Comparison of ENCODE assay signal across 9 cellular contexts in genomic region chr12:108724054-108724889, GRCh38. TPM values are rescaled to one million over a fixed set of nuclear protein-coding genes. Genes with fewer than 3 reads are reported as not detected.
DNase-seq lines count a peak whose midpoint lies in the region; ATAC-seq, FAIRE-seq and TF ChIP-seq lines count a peak whose summit lies in the region.
"Had no signal": no experiment of that assay in that cellular context is flagged by ENCODE, and none has a peak within 500 bp of the region (broad histone marks: within the 10 kb centered on the region; RNA-seq: fewer than 3 reads in every experiment).

No MANE protein-coding gene starts in this region.

- no peaks in the 10 kb centered on the region; the same call in 1 of the 2 replicates for H3K36me3 ChIP-seq in MM.1S (replicated peaks; ENCODE audit: insufficient read depth, low read length)
- no peaks in the 10 kb centered on the region for H3K36me3 ChIP-seq in brain microvascular endothelial cell (replicated peaks)
- no peaks in the 10 kb centered on the region for H3K36me3 ChIP-seq in mucosa of descending colon (ENCODE audit: low read depth)

- 0 out of 2 replicates have a peak, but pooled peaks cover 2% of the 10 kb centered on the region for H3F3A ChIP-seq in MM.1S (ENCODE audit: insufficient read depth, low read length)

- peak overlapping the region in 1 of 2 donors; percentile 65 for H3K4me3 Mint-ChIP-seq in CD14-positive monocyte

- in situ Hi-C loops in brain microvascular endothelial cell (cut with HindIII; ENCODE audit: low pct_ligation_motif_present, low sequenced_read_pairs), result no loop called here

- no peaks in the 10 kb centered on the region for H3K27me3 Mint-ChIP-seq in CD14-positive monocyte (ENCODE audit: low read depth in 3 of 3)

- H3K9me2 ChIP-seq in MM.1S (replicated peaks; ENCODE audit: insufficient read depth, low read length), result no peaks in the 10 kb centered on the region

- ATAC-seq in mucosa of descending colon, result peak; percentile 84

- peak overlapping the region; percentile 94 to 99 (median 98) for H3K27ac Mint-ChIP-seq in CD14-positive monocyte

- H2AFZ ChIP-seq in MM.1S (ENCODE audit: low read length), result no peak overlapping the region

- H3K4me1 Mint-ChIP-seq in CD14-positive monocyte, result peaks cover 91% of the 10 kb centered on the region

- TF ChIP-seq CTCF in CD14-positive monocyte (IDR thresholded peaks at IDR 0.05) (no peak), MM.1S (IDR thresholded peaks at IDR 0.05; ENCODE audit: low read length) (no peak), brain microvascular endothelial cell (IDR thresholded peaks at IDR 0.05; ENCODE audit: low read depth, low read length, missing control alignments) (no peak), mucosa of descending colon (IDR thresholded peaks at IDR 0.05) (no peak)

- peaks cover 99% of the 10 kb centered on the region for H3K79me2 ChIP-seq in MM.1S (ENCODE audit: low read length)

- H3K36me3 Mint-ChIP-seq in CD14-positive monocyte, result peaks cover 13 to 28% of the 10 kb centered on the region in 2 donors

- H3K4me3 ChIP-seq in MM.1S (ENCODE audit: low read length) (no peak overlapping the region), brain microvascular endothelial cell (ENCODE audit: low read depth, low read length) (no peak overlapping the region), mucosa of descending colon (no peak overlapping the region)
- H3K4me3 ChIP-seq: SJCRH30 had no signal

- intact Hi-C loops in CD14-positive monocyte (cut with micrococcal nuclease), result no loop called here
- intact Hi-C loops in mucosa of descending colon (cut with DNase I, micrococcal nuclease), result loop anchor here in 1 of 2 donors (10.0 kb wide), 1 partner anchor 59 kb away; no protein-coding TSS in a partner anchor

- H3K9me3 Mint-ChIP-seq in CD14-positive monocyte, result no peaks in the 10 kb centered on the region

- no peaks in the 10 kb centered on the region for H3K27me3 ChIP-seq in MM.1S (replicated peaks; ENCODE audit: insufficient read depth, low read length)
- no peaks in the 10 kb centered on the region for H3K27me3 ChIP-seq in brain microvascular endothelial cell (replicated peaks)
- H3K27me3 ChIP-seq: SJCRH30 had no signal

- H3K27ac ChIP-seq in MM.1S (ENCODE audit: low read length) (no peak overlapping the region; the same call in 1 of the 2 replicates), brain microvascular endothelial cell (peak overlapping the region; percentile 89)
- H3K27ac ChIP-seq: SJCRH30 had no signal

- H3K9me3 ChIP-seq in MM.1S (replicated peaks; ENCODE audit: insufficient read depth, low read length) (no peaks in the 10 kb centered on the region), mucosa of descending colon (no peaks in the 10 kb centered on the region)
- H3K9me3 ChIP-seq: SJCRH30 had no signal

- peak; percentile 91 for DNase-seq in CD14-positive monocyte (ENCODE audit: low spot score)
- no peak for DNase-seq in MM.1S
- peak; percentile 76 for DNase-seq in brain microvascular endothelial cell
- DNase-seq in mucosa of descending colon, result peak in 1 of 3 donors; percentile 37
- no peak for DNase-seq in NCI-H187 treated with DMSO at 0.1 percent for 48 hours (lab: John Stamatoyannopoulos, UW)
- no peak for DNase-seq in HuH-7.5 (ENCODE audit: low spot score)
- DNase-seq in NCI-H1105 (lab: John Stamatoyannopoulos, UW), result no peak
- DNase-seq in GM12892 (ENCODE audit: insufficient read length), result no peak

- no peak overlapping the region for H3K9ac ChIP-seq in MM.1S (ENCODE audit: low read length)

- peaks cover 43% of the 10 kb centered on the region for H3K4me1 ChIP-seq in MM.1S (ENCODE audit: low read length)
- H3K4me1 ChIP-seq in mucosa of descending colon (ENCODE audit: low read depth), result peaks cover 20% of the 10 kb centered on the region

- H4K20me1 ChIP-seq in MM.1S (ENCODE audit: insufficient read depth, low read length), result peaks cover 29% of the 10 kb centered on the region

- peak overlapping the region; percentile 17; the same call in 1 of the 2 replicates for H3K4me2 ChIP-seq in MM.1S (ENCODE audit: low read depth, low read length)

- no peak for FAIRE-seq in GM12892 (lab: Jason Lieb, UNC)

- TF ChIP-seq POLR2A in GM12892 (IDR thresholded peaks at IDR 0.05; ENCODE audit: low read depth, low read length), result no peak

RNA-seq across cellular contexts. Expression of gene CORO1C, which starts 7.0 kb away (rescaled TPM):
- 100 to 1,000 TPM; 229 to 285 TPM for polyA plus RNA-seq in CD14-positive monocyte
- total RNA-seq in mucosa of descending colon, result 100 to 1,000 TPM in 2 of 3 donors, 10 to 100 TPM in 1; 80.5 to 328 (median 123) TPM
- polyA plus RNA-seq in GM12892 (2012; ENCODE audit: missing spikeins), result 107 TPM

Comparison
In these comparisons a context has a peak if more than half of its experiments do, and no peak if none do; other contexts are left out.
1. DNase-seq: peak in CD14-positive monocyte (single experiment) and brain microvascular endothelial cell (single experiment); none in MM.1S (single experiment), NCI-H187 treated with DMSO at 0.1 percent for 48 hours (single experiment), HuH-7.5 (single experiment), NCI-H1105 (single experiment) and GM12892 (single experiment).